ENCODE assay signal across 8 cellular contexts in genomic region chr12:55720894-55721444, GRCh38. TPM values are rescaled to one million over a fixed set of nuclear protein-coding genes. Genes with fewer than 3 reads are reported as not detected.
A peak's percentile ranks its signal among the peaks of the same experiment; 100 is the strongest.
DNase-seq lines count a peak whose midpoint lies in the region; ATAC-seq and TF ChIP-seq lines count a peak whose summit lies in the region.

No MANE protein-coding gene starts in this region.

- no peaks in the 10 kb centered on the region for H3K27me3 ChIP-seq in SJSA1 (replicated peaks)
- H3K27me3 ChIP-seq in ovary = no peaks in the 10 kb centered on the region

- no peak for TF ChIP-seq EP300 in ovary (IDR thresholded peaks at IDR 0.05)

- H3K36me3 ChIP-seq in SJSA1 = peaks cover 42% of the 10 kb centered on the region
- H3K36me3 ChIP-seq in ovary = no peaks in the 10 kb centered on the region

- peaks cover under 1% of the 10 kb centered on the region for H3K27me3 Mint-ChIP-seq in activated T-cell treated with anti-CD3 and anti-CD28 coated beads, Interleukin-2, amount 50 U/mL, for 4 hours (ENCODE audit: low read depth)

- TF ChIP-seq POLR2A in ovary (IDR thresholded peaks at IDR 0.05) = no peak

- peak; percentile 66 for TF ChIP-seq CTCF in AG09309 (IDR thresholded peaks at IDR 0.05; ENCODE audit: control insufficient read depth, insufficient read depth, low read depth, low read length, missing control alignments)
- peak; percentile 71 for TF ChIP-seq CTCF in fibroblast of the aortic adventitia (IDR thresholded peaks at IDR 0.05; ENCODE audit: insufficient read depth, low read length)
- TF ChIP-seq CTCF in ovary (IDR thresholded peaks at IDR 0.05) = peak in 1 of 3 donors; percentile 28

- H3K36me3 Mint-ChIP-seq in activated T-cell treated with anti-CD3 and anti-CD28 coated beads, Interleukin-2, amount 50 U/mL, for 4 hours (ENCODE audit: insufficient read depth) = peaks cover 6% of the 10 kb centered on the region

- no peaks in the 10 kb centered on the region for H3K9me3 Mint-ChIP-seq in activated T-cell treated with anti-CD3 and anti-CD28 coated beads, Interleukin-2, amount 50 U/mL, for 4 hours

- DNase-seq in AG09309 (ENCODE audit: low read depth) (peak; percentile 91), HCEC 1CT (peak; percentile 96), SJSA1 (ENCODE audit: low read depth in 1 of 2, low spot score in 2 of 2) (peak; percentile 70 to 94), fibroblast of the aortic adventitia (ENCODE audit: low read depth) (peak; percentile 92), ovary (peak in 3 of 5 donors; percentile 47 to 72 (median 58))
- no peak for DNase-seq in activated T-cell treated with anti-CD3 and anti-CD28 coated beads, Interleukin-2, amount 50 U/mL, for 4 hours

- H3K9me3 ChIP-seq in SJSA1 (replicated peaks) (no peaks in the 10 kb centered on the region), ovary (no peaks in the 10 kb centered on the region)

- H3K27ac ChIP-seq in SJSA1 = no peak overlapping the region
- H3K27ac ChIP-seq in ovary = no peak overlapping the region

- H3K4me3 ChIP-seq in AG09309 (ENCODE audit: control insufficient read depth, low read depth, low read length) (no peak overlapping the region), SJSA1 (no peak overlapping the region), fibroblast of the aortic adventitia (ENCODE audit: low read depth, low read length) (peak overlapping the region; percentile 31), ovary (no peak overlapping the region)

- WGBS in ovary, 3 donors = 18 to 32% (median 22%) methylated on average over 9 of the region's 9 CpGs

- no peak overlapping the region for H3K4me3 Mint-ChIP-seq in activated T-cell treated with anti-CD3 and anti-CD28 coated beads, Interleukin-2, amount 50 U/mL, for 4 hours

- H3K4me1 ChIP-seq in SJSA1 (replicated peaks) = peaks cover 35% of the 10 kb centered on the region
- peaks cover 8% of the 10 kb centered on the region for H3K4me1 ChIP-seq in ovary (ENCODE audit: insufficient read depth)

- intact Hi-C loops in ovary (cut with DNase I) = no loop called here

- ATAC-seq in GM21515 (IDR thresholded peaks at IDR 0.05; ENCODE audit: unreplicated experiment) = no peak
- no peak for ATAC-seq in GM21528 (IDR thresholded peaks at IDR 0.05; ENCODE audit: low FRiP score, unreplicated experiment)
- ATAC-seq in activated T-cell treated with anti-CD3 and anti-CD28 coated beads, Interleukin-2, amount 50 U/mL, for 4 hours = no peak

- peaks cover 35% of the 10 kb centered on the region for H3K4me1 Mint-ChIP-seq in activated T-cell treated with anti-CD3 and anti-CD28 coated beads, Interleukin-2, amount 50 U/mL, for 4 hours (ENCODE audit: low read depth)

RNA-seq across cellular contexts. Expression of gene RDH5, which starts 0.8 kb away (rescaled TPM):
- total RNA-seq in SJSA1 (2014; rRNA removed; shearing (Covaris generic)) = 0.22 and 1.9 TPM in 2 replicates
- 13.3 and 17.7 TPM in 2 replicates for total RNA-seq in fibroblast of the aortic adventitia (ENCODE audit: low replicate concordance)
- total RNA-seq in ovary = 1 to 10 TPM; 3.7 to 8.9 (median 7.2) TPM
- polyA plus RNA-seq in ovary = 1 to 10 TPM; 5.1 to 5.9 TPM
- 1 to 10 TPM; 3.9 to 7.4 (median 5.1) TPM for total RNA-seq in activated T-cell treated with anti-CD3 and anti-CD28 coated beads, Interleukin-2, amount 50 U/mL, for 4 hours

RNA-seq across cellular contexts. Expression of gene BLOC1S1, which starts 5.1 kb away (rescaled TPM):
- total RNA-seq in SJSA1 (2014; rRNA removed; shearing (Covaris generic)) = 82.0 and 91.9 TPM in 2 replicates
- 64.1 and 70.2 TPM in 2 replicates for total RNA-seq in fibroblast of the aortic adventitia (ENCODE audit: low replicate concordance)
- 100 to 1,000 TPM in 4 of 7 donors, 10 to 100 TPM in 3; 96.0 to 143 (median 120) TPM for total RNA-seq in ovary
- 100 to 1,000 TPM; 101 to 214 TPM for polyA plus RNA-seq in ovary
- 10 to 100 TPM; 60.7 to 65.7 (median 61.7) TPM for total RNA-seq in activated T-cell treated with anti-CD3 and anti-CD28 coated beads, Interleukin-2, amount 50 U/mL, for 4 hours

RNA-seq across cellular contexts. Expression of gene CD63, which starts 7.8 kb away (rescaled TPM):
- total RNA-seq in SJSA1 (2014; rRNA removed; shearing (Covaris generic)) = 1,021 and 1,450 TPM in 2 replicates
- total RNA-seq in fibroblast of the aortic adventitia (ENCODE audit: low replicate concordance) (2,365 and 6,536 TPM in 2 replicates), ovary (100 to 1,000 TPM; 406 to 954 (median 762) TPM)
- 1,000 to 10,000 TPM in 1 of 2 donors, 100 to 1,000 TPM in 1; 676 to 1,943 TPM for polyA plus RNA-seq in ovary
- total RNA-seq in activated T-cell treated with anti-CD3 and anti-CD28 coated beads, Interleukin-2, amount 50 U/mL, for 4 hours = 100 to 1,000 TPM; 158 to 177 (median 177) TPM

RNA-seq across cellular contexts. Expression of gene ITGA7, which starts 13.3 kb away (rescaled TPM):
- total RNA-seq in SJSA1 (2014; rRNA removed; shearing (Covaris generic)) = 0.24 TPM in 1 of 2 replicates, not detected in the other
- total RNA-seq in fibroblast of the aortic adventitia (ENCODE audit: low replicate concordance) (13.9 and 37.6 TPM in 2 replicates), ovary (10 to 100 TPM in 5 of 7 donors, 1 to 10 TPM in 2; 4.9 to 69.6 (median 25.9) TPM)
- polyA plus RNA-seq in ovary = 10 to 100 TPM; 19.5 to 38.3 TPM
- 1 to 10 TPM in 2 of 3 donors, under 1 TPM in 1; 0.91 to 1.4 (median 1.3) TPM for total RNA-seq in activated T-cell treated with anti-CD3 and anti-CD28 coated beads, Interleukin-2, amount 50 U/mL, for 4 hours

RNA-seq across cellular contexts. Expression of gene GDF11, which starts 22.0 kb away (rescaled TPM):
- total RNA-seq in SJSA1 (2014; rRNA removed; shearing (Covaris generic)) = 1.7 and 2.7 TPM in 2 replicates
- total RNA-seq in fibroblast of the aortic adventitia (ENCODE audit: low replicate concordance) (2.4 and 4.7 TPM in 2 replicates), ovary (10 to 100 TPM in 4 of 7 donors, 1 to 10 TPM in 3; 2.2 to 27.7 (median 12.3) TPM)
- polyA plus RNA-seq in ovary = 1 to 10 TPM; 3.4 to 8.0 TPM
- total RNA-seq in activated T-cell treated with anti-CD3 and anti-CD28 coated beads, Interleukin-2, amount 50 U/mL, for 4 hours = 10 to 100 TPM; 12.3 to 15.5 (median 14.5) TPM
